18 cellular contexts compared by ENCODE assay signal in genomic region chr5:143227301-143227700, GRCh38.
A peak's percentile ranks its signal among the peaks of the same experiment; 100 is the strongest.
DNase-seq lines count a peak whose midpoint lies in the region; ATAC-seq and TF ChIP-seq lines count a peak whose summit lies in the region.
"Had no signal": no experiment of that assay in that cellular context is flagged by ENCODE, and none has a peak within 500 bp of the region (broad histone marks: within the 10 kb centered on the region; RNA-seq: fewer than 3 reads in every experiment).

No MANE protein-coding gene starts in this region.

- intact Hi-C loops in gastrocnemius medialis (cut with DNase I; ENCODE audit: low total_unique reads), result no loop called here
- intact Hi-C loops in left cardiac atrium (cut with DNase I), result no loop called here

- peak overlapping the region; percentile 17 to 23 for H3K27ac Mint-ChIP-seq in T-cell
- H3K27ac Mint-ChIP-seq: H9 had no signal

- H3K4me1 Mint-ChIP-seq in T-cell, result peaks cover 35 to 64% (median 48%) of the 10 kb centered on the region in 3 donors

- H3K4me3 ChIP-seq in gastrocnemius medialis, result no peak overlapping the region
- H3K4me3 ChIP-seq: K562 had no signal

- H3K27me3 Mint-ChIP-seq in T-cell, result no peaks in the 10 kb centered on the region

- in situ Hi-C loops in gastrocnemius medialis (cut with MboI; ENCODE audit: low sequenced_read_pairs in 4 of 4), result no loop called here

- POLR2A ChIA-PET in T-cell (lab: Charles Lee), result no interaction called here

- peak overlapping the region; percentile 55 to 77 (median 68) for H3K27ac ChIP-seq in gastrocnemius medialis
- H3K27ac ChIP-seq: 22Rv1, HL-60 had no signal

- peaks cover 13% of the 10 kb centered on the region for H3K36me3 Mint-ChIP-seq in T-cell

- ATAC-seq in T-cell (replicated peaks in 1 of 4) (no peak), gastrocnemius medialis (no peak), HG03565 (IDR thresholded peaks at IDR 0.05; ENCODE audit: unreplicated experiment) (no peak), left cardiac atrium (no peak)
- ATAC-seq: K562 had no signal

- H3K4me1 ChIP-seq in gastrocnemius medialis, result peaks cover 19 to 38% of the 10 kb centered on the region in 2 donors

- CTCF ChIA-PET in T-cell (lab: Charles Lee), result interaction anchor here in 1 of 2 donors (0.6 kb wide), 1 partner anchor 208 kb away, joined by 3 read pairs; no protein-coding TSS in a partner anchor

- H3K9me3 ChIP-seq in gastrocnemius medialis, result no peaks in the 10 kb centered on the region

- H3K4me3 Mint-ChIP-seq in T-cell, result no peak overlapping the region
- H3K4me3 Mint-ChIP-seq: H9 had no signal

- H3K36me3 ChIP-seq in gastrocnemius medialis, result no peaks in the 10 kb centered on the region

- peak; percentile 7 for DNase-seq in NCI-H2227 (lab: John Stamatoyannopoulos, UW; ENCODE audit: unreplicated experiment)
- DNase-seq in NCI-H2227 treated with DMSO at 0.1 percent for 48 hours (lab: John Stamatoyannopoulos, UW), result no peak
- no peak for DNase-seq in T-cell
- DNase-seq in mesenteric fat pad (ENCODE audit: low spot score), result peak; percentile 30
- no peak for DNase-seq in gastrocnemius medialis
- no peak for DNase-seq in stimulated activated CD4-positive, alpha-beta T cell treated with anti-CD3 and anti-CD28 coated beads, Interleukin-12 subunit alpha, Interleukin-12 subunit beta, amount 100 ng/mL, for 4 hours
- DNase-seq in left cardiac atrium, result no peak
- DNase-seq: DND-41, H9, NCI-H1436 treated with DMSO at 0.1 percent for 48 hours, NCI-H2029 treated with DMSO at 0.1 percent for 48 hours, NCI-H2171 treated with DMSO at 0.1 percent for 48 hours, NCI-H510A, SHP77 treated with DMSO at 0.1 percent for 48 hours had no signal

- TF ChIP-seq CTCF in gastrocnemius medialis (IDR thresholded peaks at IDR 0.05 in 4 of 5, conservative IDR thresholded peaks at IDR 0.05 in 1 of 5), result no peak

- no peaks in the 10 kb centered on the region for H3K27me3 ChIP-seq in gastrocnemius medialis

- H3K9me3 Mint-ChIP-seq in T-cell, result no peaks in the 10 kb centered on the region
- H3K9me3 Mint-ChIP-seq: H9 had no signal

- TF ChIP-seq POLR2A in gastrocnemius medialis (IDR thresholded peaks at IDR 0.05), result no peak

Comparison
In these comparisons a context has a peak if more than half of its experiments do, and no peak if none do; other contexts are left out.
1. DNase-seq: peak in NCI-H2227 (single experiment) and mesenteric fat pad (single experiment); none in NCI-H2227 treated with DMSO at 0.1 percent for 48 hours (single experiment), T-cell (0 of 34), gastrocnemius medialis (0 of 2), stimulated activated CD4-positive, alpha-beta T cell treated with anti-CD3 and anti-CD28 coated beads, Interleukin-12 subunit alpha, Interleukin-12 subunit beta, amount 100 ng/mL, for 4 hours (single experiment) and left cardiac atrium (single experiment).